In genomic region chr7:40507166-40507565, GRCh38 we compare ENCODE assay signal across 11 cellular contexts.
DNase-seq lines count a peak whose midpoint lies in the region; ATAC-seq, FAIRE-seq and TF ChIP-seq lines count a peak whose summit lies in the region.
"Had no signal": no experiment of that assay in that cellular context is flagged by ENCODE, and none has a peak within 500 bp of the region (broad histone marks: within the 10 kb centered on the region; RNA-seq: fewer than 3 reads in every experiment).

No MANE protein-coding gene starts in this region.

- intact Hi-C loops in GM12878 (cut with micrococcal nuclease; ENCODE audit: unreplicated experiment): no loop called here

- H3F3A ChIP-seq in neural progenitor cell (ENCODE audit: low read depth): peaks cover 11% of the 10 kb centered on the region

- TF ChIP-seq CTCF in KMS-11 (conservative IDR thresholded peaks at IDR 0.05; ENCODE audit: low read depth, low read length) (peak; percentile 61), GM12878 (IDR thresholded peaks at IDR 0.05 in 2 of 3, conservative IDR thresholded peaks at IDR 0.05 in 1 of 3; ENCODE audit: control insufficient read depth in 2 of 3, extremely low read depth in 1 of 3, insufficient read depth in 1 of 3, low read depth in 3 of 3, low read length in 3 of 3) (peak; percentile 11 to 48 (median 25); a peak in 5 of 6 replicates), neural progenitor cell (IDR thresholded peaks at IDR 0.05) (peak; percentile 38)

- no peaks in the 10 kb centered on the region for H3K27me3 ChIP-seq in KMS-11 (ENCODE audit: insufficient read depth, low read depth)
- H3K27me3 ChIP-seq in GM12878 (replicated peaks in 1 of 2; ENCODE audit: control insufficient read depth in 2 of 2, insufficient read depth in 2 of 2, low read length in 1 of 2): no peaks in the 10 kb centered on the region
- no peaks in the 10 kb centered on the region for H3K27me3 ChIP-seq in neural progenitor cell
- H3K27me3 ChIP-seq: body of pancreas, thyroid gland had no signal

- H4K20me1 ChIP-seq in KMS-11 (ENCODE audit: insufficient read depth) (no peaks in the 10 kb centered on the region), GM12878 (ENCODE audit: control insufficient read depth, insufficient read depth) (no peaks in the 10 kb centered on the region), neural progenitor cell (ENCODE audit: low read depth) (no peaks in the 10 kb centered on the region)

- no peaks in the 10 kb centered on the region for H3K4me1 ChIP-seq in KMS-11 (ENCODE audit: low read depth, poor library complexity, severe bottlenecking)
- H3K4me1 ChIP-seq in GM12878 (ENCODE audit: control insufficient read depth, insufficient read depth, low read length): no peaks in the 10 kb centered on the region
- peaks cover 22% of the 10 kb centered on the region for H3K4me1 ChIP-seq in neural progenitor cell
- H3K4me1 ChIP-seq: body of pancreas, thyroid gland had no signal

- ATAC-seq in GM12878 (no peak), GM18502 (IDR thresholded peaks at IDR 0.05; ENCODE audit: poor library complexity, unreplicated experiment) (no peak)
- no peak for ATAC-seq in stimulated activated naive CD8-positive, alpha-beta T cell treated with anti-CD3 and anti-CD28 coated beads, Interleukin-15, Interleukin-2, amounts not matched to agents 100 U/mL and 50 U/mL, for 24 hours
- ATAC-seq: body of pancreas had no signal

- no TSS peak for BruUV-seq in GM12878 (replicated peaks; lab: Mats Ljungman, UMichigan)

- H2AFZ ChIP-seq in KMS-11 (ENCODE audit: low read depth) (no peak overlapping the region), GM12878 (ENCODE audit: control insufficient read depth, low read depth, low read length) (no peak overlapping the region), neural progenitor cell (replicated peaks) (no peak overlapping the region)

- H3K4me3 ChIP-seq in KMS-11 (IDR thresholded peaks at IDR 0.05; ENCODE audit: insufficient read depth, low read depth, low read length): no peak overlapping the region
- H3K4me3 ChIP-seq in GM12878: no peak overlapping the region
- no peak overlapping the region for H3K4me3 ChIP-seq in neural progenitor cell
- H3K4me3 ChIP-seq: body of pancreas, thyroid gland had no signal

- H3K27ac ChIP-seq in KMS-11 (no peak overlapping the region), GM12878 (ENCODE audit: control insufficient read depth, insufficient read depth) (no peak overlapping the region), neural progenitor cell (no peak overlapping the region)
- H3K27ac ChIP-seq: body of pancreas, thyroid gland had no signal

- H3K9ac ChIP-seq in KMS-11: no peak overlapping the region
- no peak overlapping the region for H3K9ac ChIP-seq in GM12878 (ENCODE audit: control insufficient read depth, insufficient read depth, low read length)
- H3K9ac ChIP-seq in neural progenitor cell: no peak overlapping the region

- no peak overlapping the region for H3K27ac Mint-ChIP-seq in neural progenitor cell

- no peak for TF ChIP-seq EP300 in GM12878 (IDR thresholded peaks at IDR 0.05; ENCODE audit: borderline replicate concordance in 1 of 2, control insufficient read depth in 1 of 2, low read depth in 2 of 2, low read length in 2 of 2)

- H3K4me1 Mint-ChIP-seq in neural progenitor cell: peaks cover 11% of the 10 kb centered on the region

- no peak overlapping the region for H3K4me3 Mint-ChIP-seq in neural progenitor cell

- 0 out of 2 replicates have a peak, but pooled peaks have one; percentile 27 for TF ChIP-seq RAD21 in GM12878 (IDR thresholded peaks at IDR 0.05; ENCODE audit: insufficient read depth, low read depth, low read length)

- RAD21 ChIA-PET in GM12878 (lab: Charles Lee; ENCODE audit: unreplicated experiment): interaction anchor here (0.7 to 1.2 kb wide), 3 partner anchors 275 to 1198 kb away, joined by 3 to 5 read pairs (median 3); no protein-coding TSS in a partner anchor

- SMC1A ChIA-PET in GM12878 (lab: Charles Lee; ENCODE audit: uncharacterized antibody, unreplicated experiment): no interaction called here

- H3K79me2 ChIP-seq in KMS-11 (ENCODE audit: insufficient read depth, low read depth) (no peaks in the 10 kb centered on the region), GM12878 (ENCODE audit: control insufficient read depth, insufficient read depth, low read length) (no peaks in the 10 kb centered on the region), neural progenitor cell (ENCODE audit: low read depth) (no peaks in the 10 kb centered on the region)

- H3K36me3 Mint-ChIP-seq in neural progenitor cell: no peaks in the 10 kb centered on the region

- DNase-seq in NCI-H748 (lab: John Stamatoyannopoulos, UW; ENCODE audit: unreplicated experiment) (peak; percentile 1), NCI-H748 treated with DMSO at 0.1 percent for 48 hours (lab: John Stamatoyannopoulos, UW) (no peak), GM12878 (ENCODE audit: low read depth, low spot score) (no peak), neural progenitor cell (ENCODE audit: low spot score) (no peak), RCC 7860 (ENCODE audit: low spot score) (no peak)
- no peak for DNase-seq in stimulated activated naive CD8-positive, alpha-beta T cell treated with anti-CD3 and anti-CD28 coated beads, Interleukin-15, Interleukin-2, amounts not matched to agents 100 U/mL and 50 U/mL, for 24 hours
- DNase-seq: body of pancreas; stimulated activated CD4-positive, alpha-beta T cell treated with anti-CD3 and anti-CD28 coated beads, Interleukin-4, amount 100 ng/mL, for 1 hour; thyroid gland had no signal

- no peaks in the 10 kb centered on the region for H3K27me3 Mint-ChIP-seq in neural progenitor cell (ENCODE audit: insufficient read depth, low read depth)

- H3K9me3 ChIP-seq in GM12878 (replicated peaks; ENCODE audit: control insufficient read depth, insufficient read depth, low read length) (no peaks in the 10 kb centered on the region), neural progenitor cell (ENCODE audit: low read depth) (peaks cover 10% of the 10 kb centered on the region)
- H3K9me3 ChIP-seq: body of pancreas, thyroid gland had no signal

- no peak overlapping the region for H3K4me2 ChIP-seq in KMS-11
- H3K4me2 ChIP-seq in GM12878 (ENCODE audit: control insufficient read depth, insufficient read depth): no peak overlapping the region
- H3K4me2 ChIP-seq in neural progenitor cell: no peak overlapping the region

- POLR2A ChIA-PET in GM12878 (lab: Charles Lee): no interaction called here

- peaks cover 16% of the 10 kb centered on the region for H3K9me3 Mint-ChIP-seq in neural progenitor cell

- no peak for TF ChIP-seq POLR2A in GM12878 (IDR thresholded peaks at IDR 0.05; ENCODE audit: low read depth, low read length)

- WGBS in GM12878 (ENCODE audit: insufficient coverage, insufficient replicate concordance, low lambda C conversion rate, missing lambda C conversion rate): 17% methylated on average over 6 of the region's 6 CpGs

- CTCF ChIA-PET in GM12878 (lab: Yijun Ruan, JAX): interaction anchor here (1.0 to 1.4 kb wide), 6 partner anchors 11 to 1200 kb away, joined by 3 to 4 read pairs (median 3); no protein-coding TSS in a partner anchor

- in situ Hi-C loops in GM12878 (cut with MboI): no loop called here

- FAIRE-seq in GM12878 (lab: Jason Lieb, UNC) (no peak), RCC 7860 (lab: Jason Lieb, UNC) (no peak)

- H3K36me3 ChIP-seq in KMS-11 (ENCODE audit: insufficient read depth) (no peaks in the 10 kb centered on the region), GM12878 (ENCODE audit: control insufficient read depth in 2 of 2, insufficient read depth in 2 of 2, low read length in 1 of 2) (no peaks in the 10 kb centered on the region), neural progenitor cell (peaks cover 7% of the 10 kb centered on the region)
- H3K36me3 ChIP-seq: thyroid gland had no signal

TF ChIP-seq in GM12878, 131 proteins besides CTCF, POLR2A, EP300 and RAD21:
- TF ChIP-seq NFXL1 (IDR thresholded peaks at IDR 0.05; ENCODE audit: borderline replicate concordance) (no peak), ATF7 (IDR thresholded peaks at IDR 0.05; ENCODE audit: low read depth) (no peak), BMI1 (IDR thresholded peaks at IDR 0.05; ENCODE audit: borderline replicate concordance) (no peak), MXI1 (IDR thresholded peaks at IDR 0.05; ENCODE audit: low read depth, low read length) (no peak), SPI1 (IDR thresholded peaks at IDR 0.05; ENCODE audit: borderline replicate concordance, insufficient read depth, low read depth, low read length) (no peak), CHD2 (IDR thresholded peaks at IDR 0.05; ENCODE audit: borderline replicate concordance, low read depth, low read length) (no peak), YBX1 (IDR thresholded peaks at IDR 0.05) (no peak), E2F4 (IDR thresholded peaks at IDR 0.05; ENCODE audit: low read depth, low read length) (no peak), CBX5 (IDR thresholded peaks at IDR 0.05; ENCODE audit: low read depth) (no peak), CEBPB (IDR thresholded peaks at IDR 0.05; ENCODE audit: borderline replicate concordance in 1 of 2, low read depth in 2 of 2, low read length in 2 of 2) (no peak), FOXK2 (IDR thresholded peaks at IDR 0.05) (no peak)
